In genomic region chr7:100801833-100802568, GRCh38 we compare ENCODE assay signal across 1 cellular context.
A peak's percentile ranks its signal among the peaks of the same experiment; 100 is the strongest.
TF ChIP-seq lines count a peak whose summit lies in the region.

No MANE protein-coding gene starts in this region.

TF ChIP-seq in HEK293, 187 proteins besides CTCF, POLR2A, EP300 and RAD21 (continued from another document):
- TF ChIP-seq ZNF610 (tag by site-specific recombination; IDR thresholded peaks at IDR 0.05; ENCODE audit: borderline replicate concordance) (no peak), PBX3 (CRISPR knock-in tag; IDR thresholded peaks at IDR 0.05) (peak; percentile 34; the same call in 1 of the 2 replicates), ZNF677 (tag by site-specific recombination; IDR thresholded peaks at IDR 0.05) (no peak), ZNF202 (tag by site-specific recombination; IDR thresholded peaks at IDR 0.05; ENCODE audit: borderline replicate concordance) (no peak), REST (tag by site-specific recombination; IDR thresholded peaks at IDR 0.05) (no peak), ZNF747 (tag by site-specific recombination; IDR thresholded peaks at IDR 0.05) (no peak), ZNF274 (IDR thresholded peaks at IDR 0.05; ENCODE audit: low read length) (no peak), ZNF274 (tag by site-specific recombination; IDR thresholded peaks at IDR 0.05; ENCODE audit: borderline replicate concordance) (no peak), GLIS2 (tag by site-specific recombination; IDR thresholded peaks at IDR 0.05) (0 out of 2 replicates have a peak, but pooled peaks have one; percentile 22), ZNF335 (tag by site-specific recombination; conservative IDR thresholded peaks at IDR 0.05) (no peak), ZNF311 (tag by site-specific recombination; IDR thresholded peaks at IDR 0.05; ENCODE audit: borderline replicate concordance) (no peak), ZNF76 (tag by site-specific recombination; IDR thresholded peaks at IDR 0.05; ENCODE audit: borderline replicate concordance, low read depth) (no peak), BCL6B (tag by site-specific recombination; IDR thresholded peaks at IDR 0.05) (no peak), ZBTB48 (tag by site-specific recombination; IDR thresholded peaks at IDR 0.05) (no peak), KLF1 (tag by site-specific recombination; IDR thresholded peaks at IDR 0.05) (peak; percentile 65), KLF10 (tag by site-specific recombination; IDR thresholded peaks at IDR 0.05) (0 out of 2 replicates have a peak, but pooled peaks have one; percentile 27), BCL11B (tag by site-specific recombination; IDR thresholded peaks at IDR 0.05; ENCODE audit: low read depth) (no peak), PRDM10 (tag by site-specific recombination; IDR thresholded peaks at IDR 0.05) (no peak; the same call in none of the 2 replicates), YY1 (tag by site-specific recombination; IDR thresholded peaks at IDR 0.05) (no peak), ZNF404 (tag by site-specific recombination; IDR thresholded peaks at IDR 0.05) (no peak), ZNF398 (tag by site-specific recombination; IDR thresholded peaks at IDR 0.05) (peak; percentile 61; the same call in 1 of the 2 replicates), ZNF549 (tag by site-specific recombination; IDR thresholded peaks at IDR 0.05) (no peak), ZNF121 (tag by site-specific recombination; IDR thresholded peaks at IDR 0.05) (no peak), ZNF239 (tag by site-specific recombination; IDR thresholded peaks at IDR 0.05) (no peak), RBAK (tag by site-specific recombination; IDR thresholded peaks at IDR 0.05) (no peak), GFI1B (tag by site-specific recombination; IDR thresholded peaks at IDR 0.05) (no peak), KLF8 (tag by site-specific recombination; IDR thresholded peaks at IDR 0.05) (no peak), TRIM28 (IDR thresholded peaks at IDR 0.05; ENCODE audit: borderline replicate concordance, low read length) (no peak), PRDM6 (tag by site-specific recombination; IDR thresholded peaks at IDR 0.05) (no peak), ZXDB (tag by site-specific recombination; IDR thresholded peaks at IDR 0.05) (no peak), ZNF341 (tag by site-specific recombination; IDR thresholded peaks at IDR 0.05; ENCODE audit: low read depth) (peak; percentile 64), ZNF473 (tag by site-specific recombination; IDR thresholded peaks at IDR 0.05) (no peak), ZSCAN5A (tag by site-specific recombination; IDR thresholded peaks at IDR 0.05) (no peak), ZNF623 (tag by site-specific recombination; IDR thresholded peaks at IDR 0.05) (no peak), ZNF157 (tag by site-specific recombination; IDR thresholded peaks at IDR 0.05) (no peak), ELK4 (IDR thresholded peaks at IDR 0.05; ENCODE audit: borderline replicate concordance, low read depth, low read length) (no peak), ZNF416 (tag by site-specific recombination; IDR thresholded peaks at IDR 0.05) (no peak), ZNF639 (tag by site-specific recombination; IDR thresholded peaks at IDR 0.05) (no peak), ZNF624 (tag by site-specific recombination; IDR thresholded peaks at IDR 0.05) (no peak), ZBTB26 (tag by site-specific recombination; optimal IDR thresholded peaks at IDR 0.05) (peak; percentile 12), ZIC2 (tag by site-specific recombination; IDR thresholded peaks at IDR 0.05) (peak; percentile 64; the same call in 1 of the 2 replicates), ZFP41 (tag by site-specific recombination; IDR thresholded peaks at IDR 0.05; ENCODE audit: borderline replicate concordance) (no peak), SETDB1 (IDR thresholded peaks at IDR 0.05; ENCODE audit: insufficient read length, low read length) (no peak), SALL2 (tag by site-specific recombination; IDR thresholded peaks at IDR 0.05; ENCODE audit: borderline replicate concordance) (no peak), ZNF585B (tag by site-specific recombination; IDR thresholded peaks at IDR 0.05) (no peak), ZNF248 (tag by site-specific recombination; IDR thresholded peaks at IDR 0.05) (no peak), ZEB2 (tag by site-specific recombination; IDR thresholded peaks at IDR 0.05) (0 out of 2 replicates have a peak, but pooled peaks have one; percentile 16)
